8 cellular contexts compared by ENCODE assay signal in genomic region chr12:121400332-121401139, GRCh38. TPM values are rescaled to one million over a fixed set of nuclear protein-coding genes. Genes with fewer than 3 reads are reported as not detected.
DNase-seq lines count a peak whose midpoint lies in the region; ATAC-seq, FAIRE-seq and TF ChIP-seq lines count a peak whose summit lies in the region.

No MANE protein-coding gene starts in this region.

- peaks cover 42% of the 10 kb centered on the region for H3K4me1 ChIP-seq in CD4-positive, alpha-beta memory T cell (ENCODE audit: insufficient read depth, low read length)

- no peak for TF ChIP-seq CTCF in RWPE1 (conservative IDR thresholded peaks at IDR 0.05; ENCODE audit: low read depth)

- H3K36me3 Mint-ChIP-seq in CD4-positive, alpha-beta memory T cell: peaks cover 3 to 37% of the 10 kb centered on the region in 2 donors
- peaks cover 16% of the 10 kb centered on the region for H3K36me3 Mint-ChIP-seq in activated naive CD4-positive, alpha-beta T cell treated with anti-CD3 and anti-CD28 coated beads for 36 hours (ENCODE audit: low read depth)

- H3K27me3 ChIP-seq in CD4-positive, alpha-beta memory T cell (ENCODE audit: insufficient read depth, low read length): no peaks in the 10 kb centered on the region

- peak overlapping the region; percentile 89 to 99 (median 94) for H3K4me3 Mint-ChIP-seq in CD4-positive, alpha-beta memory T cell
- peak overlapping the region; percentile 87 for H3K4me3 Mint-ChIP-seq in activated naive CD4-positive, alpha-beta T cell treated with anti-CD3 and anti-CD28 coated beads for 36 hours

- FAIRE-seq in urothelium cell line (lab: Jason Lieb, UNC): no peak

- peak overlapping the region; percentile 95 to 98 (median 96) for H3K27ac Mint-ChIP-seq in CD4-positive, alpha-beta memory T cell
- peak overlapping the region; percentile 93 for H3K27ac Mint-ChIP-seq in activated naive CD4-positive, alpha-beta T cell treated with anti-CD3 and anti-CD28 coated beads for 36 hours

- intact Hi-C loops in CD4-positive, alpha-beta memory T cell (cut with micrococcal nuclease): loop anchor here (1.0 to 10.0 kb wide), 6 partner anchors 48 to 824 kb away; partner anchors contain the start of genes ANAPC5 and DIABLO
- intact Hi-C loops in activated naive CD4-positive, alpha-beta T cell treated with anti-CD3 and anti-CD28 coated beads for 36 hours (cut with micrococcal nuclease): loop anchor here (1.0 to 5.0 kb wide), 8 partner anchors 48 to 488 kb away; partner anchors contain the start of genes ANAPC5, KDM2B, PSMD9 and RHOF
- intact Hi-C loops in cardiac septum (cut with DNase I) (loop anchor here (2.0 kb wide), 1 partner anchor 48 kb away; the partner anchor contains the start of gene ANAPC5), posterior vena cava (cut with DNase I) (no loop called here)

- peak; percentile 58 to 87 (median 69) for DNase-seq in CD4-positive, alpha-beta memory T cell
- DNase-seq in RWPE1 (ENCODE audit: low spot score) (peak; percentile 62), cardiac septum (ENCODE audit: low spot score) (peak; percentile 80), posterior vena cava (ENCODE audit: low spot score) (peak; percentile 85), urothelium cell line (ENCODE audit: low spot score) (peak; percentile 30)
- DNase-seq in activated naive CD4-positive, alpha-beta T cell treated with anti-CD3 and anti-CD28 coated beads for 36 hours: peak; percentile 79

- CTCF ChIA-PET in CD4-positive, alpha-beta memory T cell (lab: Charles Lee; ENCODE audit: partially characterized antibody): interaction anchor here (0.6 to 2.6 kb wide), 5 partner anchors 19 to 394 kb away, joined by 3 to 14 read pairs (median 6); partner anchors contain the start of gene RHOF
- CTCF ChIA-PET in RWPE1 (lab: Yijun Ruan, JAX): interaction anchor here (0.6 to 1.0 kb wide), 3 partner anchors 16 to 879 kb away, joined by 3 to 4 read pairs (median 3); no protein-coding TSS in a partner anchor
- CTCF ChIA-PET in activated naive CD4-positive, alpha-beta T cell treated with anti-CD3 and anti-CD28 coated beads for 36 hours (lab: Charles Lee): interaction anchor here (0.5 to 2.8 kb wide), 7 partner anchors 17 to 103 kb away, joined by 3 to 17 read pairs (median 5); partner anchors contain the start of gene ANAPC5

- H3K4me3 ChIP-seq in CD4-positive, alpha-beta memory T cell (ENCODE audit: low read length in 2 of 2): peak overlapping the region; percentile 25 to 78

- ATAC-seq in GM19397 (IDR thresholded peaks at IDR 0.05; ENCODE audit: unreplicated experiment): peak; percentile 18
- peak; percentile 41 for ATAC-seq in HG03520 (IDR thresholded peaks at IDR 0.05; ENCODE audit: unreplicated experiment)

- POLR2A ChIA-PET in CD4-positive, alpha-beta memory T cell (lab: Charles Lee; ENCODE audit: partially characterized antibody): interaction anchor here (0.8 to 4.0 kb wide), 40 partner anchors 8 to 1126 kb away, joined by 3 to 65 read pairs (median 4); partner anchors contain the start of genes ANAPC5, CAMKK2, DIABLO and KNTC1
- POLR2A ChIA-PET in RWPE1 (lab: Yijun Ruan, JAX; ENCODE audit: low non-redundant PET): interaction anchor here (0.5 to 1.9 kb wide), 6 partner anchors 11 to 653 kb away, joined by 3 to 9 read pairs (median 6); partner anchors contain the start of gene ANAPC5

- no peaks in the 10 kb centered on the region for H3K9me3 Mint-ChIP-seq in CD4-positive, alpha-beta memory T cell
- no peaks in the 10 kb centered on the region for H3K9me3 Mint-ChIP-seq in activated naive CD4-positive, alpha-beta T cell treated with anti-CD3 and anti-CD28 coated beads for 36 hours

- peak overlapping the region; percentile 87 for H3K27ac ChIP-seq in CD4-positive, alpha-beta memory T cell (ENCODE audit: low read depth, low read length)
- H3K27ac ChIP-seq in RWPE1: peak overlapping the region; percentile 84

- H3K9me3 ChIP-seq in CD4-positive, alpha-beta memory T cell (ENCODE audit: control insufficient read depth in 1 of 2, low read length in 2 of 2): no peaks in the 10 kb centered on the region

- peaks cover 14% of the 10 kb centered on the region for H3K36me3 ChIP-seq in CD4-positive, alpha-beta memory T cell (ENCODE audit: insufficient read depth, low read length)

- no peaks in the 10 kb centered on the region for H3K27me3 Mint-ChIP-seq in CD4-positive, alpha-beta memory T cell
- H3K27me3 Mint-ChIP-seq in activated naive CD4-positive, alpha-beta T cell treated with anti-CD3 and anti-CD28 coated beads for 36 hours (ENCODE audit: low read depth): no peaks in the 10 kb centered on the region

- H3K4me1 Mint-ChIP-seq in CD4-positive, alpha-beta memory T cell: peaks cover 24 to 55% (median 37%) of the 10 kb centered on the region in 4 donors
- peaks cover 34% of the 10 kb centered on the region for H3K4me1 Mint-ChIP-seq in activated naive CD4-positive, alpha-beta T cell treated with anti-CD3 and anti-CD28 coated beads for 36 hours (ENCODE audit: low read depth)

RNA-seq across cellular contexts. Expression of gene RNF34, which starts 0.6 kb away (rescaled TPM):
- 10 to 100 TPM; 88.6 to 95.3 TPM for total RNA-seq in CD4-positive, alpha-beta memory T cell
- 10 to 100 TPM; 61.3 to 84.7 TPM for polyA plus RNA-seq in CD4-positive, alpha-beta memory T cell
- total RNA-seq in activated naive CD4-positive, alpha-beta T cell treated with anti-CD3 and anti-CD28 coated beads for 36 hours: 10 to 100 TPM; 54.1 to 57.0 TPM
- 31.1 TPM for total RNA-seq in cardiac septum
- total RNA-seq in posterior vena cava: 10 to 100 TPM; 24.4 to 27.3 TPM

RNA-seq across cellular contexts. Expression of gene ANAPC5, which starts 48.3 kb away (rescaled TPM):
- 100 to 1,000 TPM; 143 to 144 TPM for total RNA-seq in CD4-positive, alpha-beta memory T cell
- 100 to 1,000 TPM; 142 to 231 TPM for polyA plus RNA-seq in CD4-positive, alpha-beta memory T cell
- 100 to 1,000 TPM; 117 to 119 TPM for total RNA-seq in activated naive CD4-positive, alpha-beta T cell treated with anti-CD3 and anti-CD28 coated beads for 36 hours
- 53.4 TPM for total RNA-seq in cardiac septum
- total RNA-seq in posterior vena cava: 10 to 100 TPM; 80.6 to 83.9 TPM

Comparison
In these comparisons a context has a peak if more than half of its experiments do, and no peak if none do; other contexts are left out.
1. Peak in every context shown above with its lines: DNase-seq, ATAC-seq, H3K4me3 ChIP-seq and H3K27ac ChIP-seq.
2. DNase-seq: peak in every context shown above with its lines; median percentile 85 in posterior vena cava; 80 in cardiac septum; 79 in activated naive CD4-positive, alpha-beta T cell treated with anti-CD3 and anti-CD28 coated beads for 36 hours; 69 in CD4-positive, alpha-beta memory T cell; 62 in RWPE1; 30 in urothelium cell line.
3. intact Hi-C loops: an anchor here in CD4-positive, alpha-beta memory T cell (1.0 to 10.0 kb wide), activated naive CD4-positive, alpha-beta T cell treated with anti-CD3 and anti-CD28 coated beads for 36 hours (1.0 to 5.0 kb wide) and cardiac septum (2.0 kb wide); none called in posterior vena cava.